19 cellular contexts compared by ENCODE assay signal in genomic region chr7:157550300-157551275, GRCh38.
DNase-seq lines count a peak whose midpoint lies in the region; ATAC-seq, FAIRE-seq and TF ChIP-seq lines count a peak whose summit lies in the region.
"Had no signal": no experiment of that assay in that cellular context is flagged by ENCODE, and none has a peak within 500 bp of the region (broad histone marks: within the 10 kb centered on the region; RNA-seq: fewer than 3 reads in every experiment).

No MANE protein-coding gene starts in this region.

- H3K27ac ChIP-seq in H1 (ENCODE audit: low read depth, low read length) = no peak overlapping the region
- H3K27ac ChIP-seq: colonic mucosa, foreskin keratinocyte had no signal

- CTCF ChIA-PET in H1 (lab: Charles Lee; ENCODE audit: partially characterized antibody) = interaction anchor here (0.9 to 2.5 kb wide), 5 partner anchors 10 to 118 kb away, joined by 3 to 11 read pairs (median 3); no protein-coding TSS in a partner anchor

- DNase-seq in activated effector memory CD4-positive, alpha-beta T cell treated with anti-CD3 and anti-CD28 coated beads, Interleukin-2, amount 50 U/mL, for 16 hours = peak; percentile 43
- DNase-seq in activated effector memory CD4-positive, alpha-beta T cell treated with Interleukin-2 at 50 U/mL for 16 hours = no peak
- DNase-seq in NB4 (ENCODE audit: low read depth) = peak; percentile 98
- no peak for DNase-seq in H1 (ENCODE audit: low read depth in 1 of 2, low spot score in 2 of 2)
- peak; percentile 39 for DNase-seq in sciatic nerve (ENCODE audit: low spot score)
- DNase-seq in NCI-H82 treated with DMSO at 0.1 percent for 48 hours (lab: John Stamatoyannopoulos, UW; ENCODE audit: unreplicated experiment) = no peak
- DNase-seq in stimulated activated CD4-positive, alpha-beta T cell treated with anti-CD3 and anti-CD28 coated beads, Interleukin-15, amount 100 ng/mL, for 24 hours = no peak
- DNase-seq: activated CD4-positive, alpha-beta memory T cell treated with anti-CD3 and anti-CD28 coated beads, Interleukin-2, amount 10 ng/mL, durations not matched to agents 7 days and 5 days; amniotic stem cell; colonic mucosa; effector memory CD4-positive, alpha-beta T cell; foreskin keratinocyte; NCI-H1436 treated with DMSO at 0.1 percent for 48 hours; NCI-H524 treated with DMSO at 0.1 percent for 48 hours; SHP77 treated with DMSO at 0.1 percent for 48 hours; SW 1271 had no signal

- H3K79me2 ChIP-seq in H1 (ENCODE audit: control insufficient read depth in 1 of 2, insufficient read depth in 2 of 2, low read length in 2 of 2) = no peaks in the 10 kb centered on the region

- POLR2A ChIA-PET in H1 (lab: Charles Lee; ENCODE audit: partially characterized antibody) = interaction anchor here (1.0 to 1.1 kb wide), 2 partner anchors 9 kb away, joined by 3 to 4 read pairs; no protein-coding TSS in a partner anchor

- H2BK5ac ChIP-seq in H1 (ENCODE audit: low read depth, low read length) = no peak overlapping the region

- intact Hi-C loops in sciatic nerve (cut with DNase I) = no loop called here

- TF ChIP-seq CTCF in NB4 (IDR thresholded peaks at IDR 0.05; ENCODE audit: low read depth, low read length) = no peak
- TF ChIP-seq CTCF in H1 (IDR thresholded peaks at IDR 0.05; ENCODE audit: control extremely low read depth in 1 of 3, insufficient read depth in 1 of 3, low read depth in 1 of 3, low read length in 3 of 3) = no peak

- H4K91ac ChIP-seq in H1 (replicated peaks; ENCODE audit: insufficient read length, low read length) = no peak overlapping the region

- no peak overlapping the region for H2AK5ac ChIP-seq in H1 (ENCODE audit: low read depth, low read length)

- H4K8ac ChIP-seq in H1 (ENCODE audit: extremely low read depth, insufficient read depth, low read length) = peak overlapping the region; percentile 68; the same call in 1 of the 2 replicates

- FAIRE-seq in H1 (lab: Jason Lieb, UNC) = no peak

- no peak overlapping the region for H3K9ac ChIP-seq in H1 (replicated peaks in 1 of 4; ENCODE audit: extremely low read depth in 1 of 4, low read depth in 3 of 4, low read length in 3 of 4)

- H2BK15ac ChIP-seq in H1 (ENCODE audit: low read length) = no peak overlapping the region

- TF ChIP-seq POLR2A in NB4 (IDR thresholded peaks at IDR 0.05; ENCODE audit: extremely low read depth, insufficient read length) = no peak
- TF ChIP-seq POLR2A in H1 (IDR thresholded peaks at IDR 0.05; ENCODE audit: control extremely low read depth in 1 of 2, low read depth in 2 of 2, low read length in 2 of 2) = no peak

- H3K4me3 ChIP-seq in NB4 (ENCODE audit: low read depth, low read length) = peak overlapping the region; percentile 19
- no peak overlapping the region for H3K4me3 ChIP-seq in H1 (ENCODE audit: extremely low read depth in 1 of 4, insufficient read depth in 2 of 4, low read depth in 3 of 4, low read length in 4 of 4)
- H3K4me3 ChIP-seq: colonic mucosa, mucosa of descending colon had no signal

- no peak overlapping the region for H3K4me2 ChIP-seq in H1 (ENCODE audit: insufficient read depth in 1 of 2, low read depth in 2 of 2, low read length in 2 of 2)

- no peak overlapping the region for H2BK120ac ChIP-seq in H1 (replicated peaks; ENCODE audit: low read depth, low read length)

- no peaks in the 10 kb centered on the region for H3K4me1 ChIP-seq in H1 (replicated peaks in 1 of 4; ENCODE audit: control insufficient read depth in 3 of 4, insufficient read depth in 4 of 4, low read length in 3 of 4)
- H3K4me1 ChIP-seq: colonic mucosa, foreskin keratinocyte had no signal

- no peak overlapping the region for H3K18ac ChIP-seq in H1 (ENCODE audit: extremely low read depth, low read length)

- TF ChIP-seq EP300 in H1 (IDR thresholded peaks at IDR 0.05; ENCODE audit: borderline replicate concordance in 1 of 2, low read depth in 2 of 2, low read length in 2 of 2) = no peak

- H2BK12ac ChIP-seq in H1 (ENCODE audit: low read depth, low read length) = no peak overlapping the region

- no peaks in the 10 kb centered on the region for H3K36me3 ChIP-seq in H1 (ENCODE audit: control insufficient read depth in 2 of 4, insufficient read depth in 4 of 4, low read length in 3 of 4)
- H3K36me3 ChIP-seq: colonic mucosa had no signal

- H3K23ac ChIP-seq in H1 (ENCODE audit: insufficient read length) = no peak overlapping the region

- WGBS in H1 (ENCODE audit: extremely low coverage in 1 of 2, insufficient coverage in 1 of 2, insufficient read length in 1 of 2, insufficient replicate concordance in 2 of 2, low coverage in 1 of 2, low lambda C conversion rate in 2 of 2, missing lambda C conversion rate in 1 of 2), 2 experiments = 90% methylated on average over 29 of the region's 31 CpGs; no CpG with 5 or more reads in 1 of the 2 experiments

- H2AFZ ChIP-seq in H1 (ENCODE audit: low read length) = no peak overlapping the region

- H3K23me2 ChIP-seq in H1 (ENCODE audit: low read depth, low read length) = peaks cover 3% of the 10 kb centered on the region; the same call in 1 of the 2 replicates

- H3K56ac ChIP-seq in H1 (replicated peaks; ENCODE audit: insufficient read length, low read depth, low read length) = no peak overlapping the region

- no peak overlapping the region for H3K14ac ChIP-seq in H1 (ENCODE audit: insufficient read length)

- no peak for ATAC-seq in sciatic nerve
- ATAC-seq in GM19351 (IDR thresholded peaks at IDR 0.05; ENCODE audit: unreplicated experiment) = no peak
- ATAC-seq: foreskin keratinocyte, left lobe of liver, mucosa of descending colon had no signal

- H4K20me1 ChIP-seq in H1 (replicated peaks in 1 of 2; ENCODE audit: control insufficient read depth in 1 of 2, insufficient read depth in 2 of 2, low read length in 2 of 2) = no peaks in the 10 kb centered on the region

- H4K5ac ChIP-seq in H1 (ENCODE audit: insufficient read length, low read depth, low read length) = no peak overlapping the region

- TF ChIP-seq RAD21 in H1 (IDR thresholded peaks at IDR 0.05 in 1 of 2, conservative IDR thresholded peaks at IDR 0.05 in 1 of 2; ENCODE audit: low read depth in 2 of 2, low read length in 2 of 2) = no peak

- H3K4ac ChIP-seq in H1 (replicated peaks; ENCODE audit: insufficient read length, low read depth, low read length) = no peak overlapping the region

- H3K9me3 ChIP-seq in H1 (ENCODE audit: insufficient read depth in 2 of 2, low read depth in 1 of 2, low read length in 1 of 2) = no peaks in the 10 kb centered on the region
- H3K9me3 ChIP-seq: colonic mucosa, mucosa of descending colon had no signal

- no peak overlapping the region for H2BK20ac ChIP-seq in H1 (ENCODE audit: low read length)

- H3K27me3 ChIP-seq in H1 (replicated peaks in 1 of 4; ENCODE audit: control insufficient read depth in 3 of 4, extremely low read depth in 1 of 4, insufficient read depth in 3 of 4, low read length in 3 of 4) = no peaks in the 10 kb centered on the region; a peak in 1 of 7 replicates
- H3K27me3 ChIP-seq: colonic mucosa, foreskin keratinocyte had no signal

- peaks cover 2% of the 10 kb centered on the region; the same call in 1 of the 2 replicates for H3K79me1 ChIP-seq in H1 (ENCODE audit: low read depth, low read length)

TF ChIP-seq in H1, 55 proteins besides CTCF, POLR2A, EP300 and RAD21:
- TF ChIP-seq CTBP2 (IDR thresholded peaks at IDR 0.05; ENCODE audit: borderline replicate concordance, insufficient read depth, insufficient read length, low read length) = no peak
- TF ChIP-seq SIX5 (IDR thresholded peaks at IDR 0.05; ENCODE audit: low read depth, low read length) = no peak
- TF ChIP-seq KDM4A (IDR thresholded peaks at IDR 0.05; ENCODE audit: low read depth, low read length, severe bottlenecking) = no peak
- TF ChIP-seq EGR1 (IDR thresholded peaks at IDR 0.05; ENCODE audit: borderline replicate concordance, low read depth, low read length) = no peak
- no peak for TF ChIP-seq E2F6 (IDR thresholded peaks at IDR 0.05)
- TF ChIP-seq CBX8 (IDR thresholded peaks at IDR 0.05; ENCODE audit: borderline replicate concordance, low read depth, low read length) = no peak
- TF ChIP-seq BACH1 (IDR thresholded peaks at IDR 0.05; ENCODE audit: low read length) = no peak
- no peak for TF ChIP-seq POLR2AphosphoS5 (IDR thresholded peaks at IDR 0.05; ENCODE audit: low read depth, low read length)
- TF ChIP-seq GTF2F1 (IDR thresholded peaks at IDR 0.05; ENCODE audit: borderline replicate concordance, low read depth, low read length) = no peak
- no peak for TF ChIP-seq SP4 (IDR thresholded peaks at IDR 0.05; ENCODE audit: low read length)
- no peak for TF ChIP-seq NRF1 (IDR thresholded peaks at IDR 0.05; ENCODE audit: low read depth, low read length)
- no peak for TF ChIP-seq HDAC2 (IDR thresholded peaks at IDR 0.05; ENCODE audit: borderline replicate concordance in 1 of 2, low read depth in 2 of 2, low read length in 2 of 2)
- TF ChIP-seq RBBP5 (IDR thresholded peaks at IDR 0.05; ENCODE audit: borderline replicate concordance, low read depth, low read length) = no peak
- TF ChIP-seq JUND (IDR thresholded peaks at IDR 0.05; ENCODE audit: low read length) = no peak
- TF ChIP-seq RNF2 (IDR thresholded peaks at IDR 0.05; ENCODE audit: borderline replicate concordance, low read depth, low read length, missing control alignments, poor library complexity, severe bottlenecking) = no peak
- no peak for TF ChIP-seq YY1 (IDR thresholded peaks at IDR 0.05; ENCODE audit: low read depth, low read length)

Comparison
In these comparisons a context has a peak if more than half of its experiments do, and no peak if none do; other contexts are left out.
1. DNase-seq: peak in activated effector memory CD4-positive, alpha-beta T cell treated with anti-CD3 and anti-CD28 coated beads, Interleukin-2, amount 50 U/mL, for 16 hours (single experiment), NB4 (single experiment) and sciatic nerve (single experiment); none in activated effector memory CD4-positive, alpha-beta T cell treated with Interleukin-2 at 50 U/mL for 16 hours (single experiment), H1 (0 of 2), NCI-H82 treated with DMSO at 0.1 percent for 48 hours (single experiment) and stimulated activated CD4-positive, alpha-beta T cell treated with anti-CD3 and anti-CD28 coated beads, Interleukin-15, amount 100 ng/mL, for 24 hours (single experiment).